28 cellular contexts compared by ENCODE assay signal in the genomic region with DNA sequence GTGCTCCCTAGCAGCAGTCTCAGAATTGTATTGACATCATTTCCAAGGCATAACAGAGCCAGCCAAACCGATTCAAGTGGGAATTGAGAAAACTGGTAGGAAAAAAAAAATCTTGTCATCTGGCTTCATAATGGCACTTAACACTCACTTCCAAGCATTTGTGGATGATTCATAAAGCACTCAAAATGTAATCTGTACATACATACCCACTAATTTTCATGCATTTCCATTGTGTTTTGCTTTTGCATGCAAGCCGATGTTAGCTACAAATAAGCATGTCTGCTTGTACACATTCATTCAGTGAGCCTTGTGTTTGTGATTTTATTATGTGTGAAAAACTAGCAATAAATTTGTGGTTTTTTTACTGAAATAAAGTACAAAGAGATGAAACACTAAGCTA. TPM values are rescaled to one million over a fixed set of nuclear protein-coding genes. Genes with fewer than 3 reads are reported as not detected.
DNase-seq lines count a peak whose midpoint lies in the region; ATAC-seq lines count a peak whose summit lies in the region.
"Had no signal": no experiment of that assay in that cellular context is flagged by ENCODE, and none has a peak within 500 bp of the region (broad histone marks: within the 10 kb centered on the region; RNA-seq: fewer than 3 reads in every experiment).

No MANE protein-coding gene starts in this region.

- H3K23ac ChIP-seq in mesenchymal stem cell (ENCODE audit: low read length in 2 of 2): no peak overlapping the region

- H3K4me2 ChIP-seq in mesenchymal stem cell (ENCODE audit: low read length, poor library complexity, severe bottlenecking): no peak overlapping the region
- H3K4me2 ChIP-seq: GM23338, smooth muscle cell had no signal

- H3K27me3 ChIP-seq in mesenchymal stem cell (ENCODE audit: control insufficient read depth in 1 of 2, insufficient read depth in 1 of 2, low read length in 2 of 2): no peaks in the 10 kb centered on the region
- H3K27me3 ChIP-seq: heart left ventricle, neutrophil, testis had no signal

- no peak overlapping the region for H2BK120ac ChIP-seq in mesenchymal stem cell (ENCODE audit: low read depth, low read length)

- H3K14ac ChIP-seq in mesenchymal stem cell (ENCODE audit: low read length in 2 of 2): no peak overlapping the region

- H3K9ac ChIP-seq in mesenchymal stem cell (ENCODE audit: low read length): peak overlapping the region; percentile 55

- H3K9me3 ChIP-seq in mesenchymal stem cell (ENCODE audit: control insufficient read depth, low read length): no peaks in the 10 kb centered on the region
- H3K9me3 ChIP-seq: heart left ventricle, neutrophil, testis had no signal

- H4K8ac ChIP-seq in mesenchymal stem cell (ENCODE audit: low read length): no peak overlapping the region

- no peak overlapping the region for H3K4me3 Mint-ChIP-seq in activated CD8-positive, alpha-beta memory T cell treated with anti-CD3 and anti-CD28 coated beads, Interleukin-2, amount 10 ng/mL, durations not matched to agents 7 days and 5 days
- H3K4me3 Mint-ChIP-seq: activated CD4-positive, alpha-beta memory T cell treated with anti-CD3 and anti-CD28 coated beads for 36 hours; CD14-positive monocyte; GM23338; T-helper 2 cell treated with Interferon-gamma antibody and Interleukin-4, amounts not matched to agents 5 μg/mL and 100 μg/mL, for 36 hours had no signal

- H3K4ac ChIP-seq in mesenchymal stem cell (ENCODE audit: low read depth in 1 of 2, low read length in 2 of 2): no peak overlapping the region

- H3K79me1 ChIP-seq in mesenchymal stem cell (replicated peaks; ENCODE audit: low read length, poor library complexity, severe bottlenecking): no peaks in the 10 kb centered on the region

- CTCF ChIA-PET in activated CD8-positive, alpha-beta memory T cell treated with anti-CD3 and anti-CD28 coated beads, Interleukin-2, amount 10 ng/mL, durations not matched to agents 7 days and 5 days (lab: Charles Lee): no interaction called here

- no peaks in the 10 kb centered on the region for H3K27me3 Mint-ChIP-seq in activated CD8-positive, alpha-beta memory T cell treated with anti-CD3 and anti-CD28 coated beads, Interleukin-2, amount 10 ng/mL, durations not matched to agents 7 days and 5 days
- H3K27me3 Mint-ChIP-seq: activated CD4-positive, alpha-beta memory T cell treated with anti-CD3 and anti-CD28 coated beads for 36 hours had no signal

- H2BK5ac ChIP-seq in mesenchymal stem cell (ENCODE audit: low read depth, low read length, poor library complexity, severe bottlenecking): no peak overlapping the region

- ATAC-seq in activated CD8-positive, alpha-beta memory T cell treated with anti-CD3 and anti-CD28 coated beads, Interleukin-2, amount 10 ng/mL, durations not matched to agents 7 days and 5 days: no peak
- no peak for ATAC-seq in HG03571 (IDR thresholded peaks at IDR 0.05; ENCODE audit: unreplicated experiment)
- ATAC-seq: GM23338, heart left ventricle, left ventricle myocardium superior, PC-3, right cardiac atrium had no signal

- H2AFZ ChIP-seq in mesenchymal stem cell (ENCODE audit: low read depth, low read length): no peak overlapping the region
- H2AFZ ChIP-seq: GM23338 had no signal

- DNase-seq in NCI-H1417 (lab: John Stamatoyannopoulos, UW): peak; percentile 5 to 79 (median 76)
- no peak for DNase-seq in NCI-H1417 treated with DMSO at 0.1 percent for 48 hours (lab: John Stamatoyannopoulos, UW)
- DNase-seq in NCI-H1436 treated with DMSO at 0.1 percent for 48 hours (lab: John Stamatoyannopoulos, UW): peak; percentile 52
- DNase-seq in NCI-H446 treated with DMSO at 0.1 percent for 48 hours (lab: John Stamatoyannopoulos, UW): peak; percentile 67
- DNase-seq in mesenchymal stem cell: peak; percentile 19
- no peak for DNase-seq in activated CD8-positive, alpha-beta memory T cell treated with anti-CD3 and anti-CD28 coated beads, Interleukin-2, amount 10 ng/mL, durations not matched to agents 7 days and 5 days
- no peak for DNase-seq in substantia nigra (lab: John Stamatoyannopoulos, UW)
- DNase-seq: activated CD4-positive, alpha-beta memory T cell treated with anti-CD3 and anti-CD28 coated beads for 36 hours; activated CD4-positive, CD25-positive, alpha-beta regulatory T cell treated with anti-CD3 and anti-CD28 coated beads, Interleukin-2, amount 50 U/mL, for 72 hours; activated CD8-positive, alpha-beta memory T cell treated with anti-CD3 and anti-CD28 coated beads, Interleukin-2, amount 50 U/mL, for 4 hours; activated naive CD4-positive, alpha-beta T cell treated with Interleukin-2 at 50 U/mL for 16 hours; central memory CD4-positive, alpha-beta T cell; erythroblast; foreskin melanocyte; heart left ventricle; left ventricle myocardium superior; NCI-H524; NK-92 treated with Interleukin-12 subunit alpha and Interleukin-12 subunit beta, amount 100 ng/mL, for 24 hours; PC-3; right cardiac atrium; stimulated activated naive CD4-positive, alpha-beta T cell; testis had no signal

- H3K36me3 ChIP-seq in mesenchymal stem cell (ENCODE audit: control insufficient read depth in 1 of 2, insufficient read depth in 2 of 2, low read depth in 1 of 2, low read length in 2 of 2): no peaks in the 10 kb centered on the region
- H3K36me3 ChIP-seq: heart left ventricle, neutrophil had no signal

- H3K27ac ChIP-seq in mesenchymal stem cell (ENCODE audit: low read length, poor library complexity, severe bottlenecking): no peak overlapping the region
- no peak overlapping the region for H3K27ac ChIP-seq in substantia nigra (ENCODE audit: low read depth, low read length, poor library complexity, severe bottlenecking)
- H3K27ac ChIP-seq: heart left ventricle, neutrophil, testis had no signal

- no peak overlapping the region for H3K27ac Mint-ChIP-seq in activated CD8-positive, alpha-beta memory T cell treated with anti-CD3 and anti-CD28 coated beads, Interleukin-2, amount 10 ng/mL, durations not matched to agents 7 days and 5 days
- H3K27ac Mint-ChIP-seq: activated CD4-positive, alpha-beta memory T cell treated with anti-CD3 and anti-CD28 coated beads for 36 hours; CD14-positive monocyte; GM23338; T-helper 2 cell treated with Interferon-gamma antibody and Interleukin-4, amounts not matched to agents 5 μg/mL and 100 μg/mL, for 36 hours had no signal

- H3K4me1 ChIP-seq in mesenchymal stem cell (ENCODE audit: control insufficient read depth, insufficient read depth, low read depth, low read length): no peaks in the 10 kb centered on the region
- H3K4me1 ChIP-seq: heart left ventricle, testis had no signal

- H3K36me3 Mint-ChIP-seq in activated CD8-positive, alpha-beta memory T cell treated with anti-CD3 and anti-CD28 coated beads, Interleukin-2, amount 10 ng/mL, durations not matched to agents 7 days and 5 days: no peaks in the 10 kb centered on the region
- H3K36me3 Mint-ChIP-seq: activated CD4-positive, alpha-beta memory T cell treated with anti-CD3 and anti-CD28 coated beads for 36 hours; CD14-positive monocyte had no signal

- peak overlapping the region in 1 of 2 experiments; percentile 42 for H3K4me3 ChIP-seq in mesenchymal stem cell (ENCODE audit: insufficient read depth in 1 of 2, low read depth in 1 of 2, low read length in 2 of 2)
- H3K4me3 ChIP-seq: GM23338, heart left ventricle, smooth muscle cell, testis had no signal

- 91% methylated on average over 2 of the region's 2 CpGs for WGBS in mesenchymal stem cell

- no peak overlapping the region for H2BK15ac ChIP-seq in mesenchymal stem cell (ENCODE audit: low read depth, poor library complexity, severe bottlenecking)

- H3K4me1 Mint-ChIP-seq in activated CD8-positive, alpha-beta memory T cell treated with anti-CD3 and anti-CD28 coated beads, Interleukin-2, amount 10 ng/mL, durations not matched to agents 7 days and 5 days: peaks cover 10% of the 10 kb centered on the region
- H3K4me1 Mint-ChIP-seq: CD14-positive monocyte, GM23338 had no signal

- H4K91ac ChIP-seq in mesenchymal stem cell (ENCODE audit: low read length): no peak overlapping the region

- H2BK12ac ChIP-seq in mesenchymal stem cell (ENCODE audit: low read length in 2 of 2): no peak overlapping the region

- no peak overlapping the region for H3K18ac ChIP-seq in mesenchymal stem cell (ENCODE audit: low read depth in 1 of 2, low read length in 2 of 2)

- H3K9me3 Mint-ChIP-seq in activated CD8-positive, alpha-beta memory T cell treated with anti-CD3 and anti-CD28 coated beads, Interleukin-2, amount 10 ng/mL, durations not matched to agents 7 days and 5 days (ENCODE audit: low read depth): no peaks in the 10 kb centered on the region
- H3K9me3 Mint-ChIP-seq: activated CD4-positive, alpha-beta memory T cell treated with anti-CD3 and anti-CD28 coated beads for 36 hours; GM23338; T-helper 2 cell treated with Interferon-gamma antibody and Interleukin-4, amounts not matched to agents 5 μg/mL and 100 μg/mL, for 36 hours had no signal

- H2AK5ac ChIP-seq in mesenchymal stem cell (ENCODE audit: low read length, severe bottlenecking): no peak overlapping the region

RNA-seq across cellular contexts. Expression of a gene that starts 18.6 kb away (rescaled TPM):
- 7.8 TPM for polyA plus RNA-seq in mesenchymal stem cell (2013, experiment 1 of 2)
- polyA plus RNA-seq in mesenchymal stem cell (2013, experiment 2 of 2): 7.4 TPM
- 1 to 10 TPM; 2.1 to 2.9 TPM for total RNA-seq in activated CD8-positive, alpha-beta memory T cell treated with anti-CD3 and anti-CD28 coated beads, Interleukin-2, amount 10 ng/mL, durations not matched to agents 7 days and 5 days
- polyA plus RNA-seq: CD14-positive monocyte had no signal

Comparison
In these comparisons a context has a peak if more than half of its experiments do, and no peak if none do; other contexts are left out.
1. DNase-seq: peak in NCI-H1417 (3 of 3), NCI-H1436 treated with DMSO at 0.1 percent for 48 hours (single experiment), NCI-H446 treated with DMSO at 0.1 percent for 48 hours (single experiment) and mesenchymal stem cell (single experiment); none in NCI-H1417 treated with DMSO at 0.1 percent for 48 hours (single experiment), activated CD8-positive, alpha-beta memory T cell treated with anti-CD3 and anti-CD28 coated beads, Interleukin-2, amount 10 ng/mL, durations not matched to agents 7 days and 5 days (single experiment) and substantia nigra (0 of 49).